Comparison of ENCODE assay signal across 20 cellular contexts in the genomic region with DNA sequence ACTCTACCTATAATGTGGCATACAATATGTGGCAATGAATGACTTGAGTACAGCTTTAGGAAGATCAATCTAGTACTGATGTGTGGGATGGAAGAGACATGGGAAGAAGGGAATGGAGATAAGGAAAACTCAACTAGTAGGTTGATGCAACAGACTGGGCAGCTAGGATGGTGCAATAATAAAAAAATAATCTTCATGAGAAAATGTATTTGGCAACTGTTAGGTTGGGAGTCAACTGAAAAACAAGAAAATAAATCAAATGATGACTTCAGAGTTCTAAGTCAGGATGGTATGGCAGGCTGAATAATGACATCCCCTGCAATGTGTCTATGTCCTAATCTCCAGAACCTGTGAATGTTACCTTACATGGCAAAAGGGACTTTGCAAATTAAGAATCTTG.
"Had no signal": no experiment of that assay in that cellular context is flagged by ENCODE, and none has a peak within 500 bp of the region (broad histone marks: within the 10 kb centered on the region; RNA-seq: fewer than 3 reads in every experiment).

No MANE protein-coding gene starts in this region.

- FAIRE-seq: endothelial cell of umbilical vein had no signal

- H3K4me3 Mint-ChIP-seq: endodermal cell; naive thymus-derived CD4-positive, alpha-beta T cell; nephron progenitor cell; stimulated activated effector memory CD8-positive, alpha-beta T cell treated with anti-CD3 and anti-CD28 coated beads, Interleukin-12 subunit alpha, Interleukin-12 subunit beta, amount 100 ng/mL, for 72 hours had no signal

- H3K36me3 Mint-ChIP-seq: stimulated activated effector memory CD8-positive, alpha-beta T cell treated with anti-CD3 and anti-CD28 coated beads, Interleukin-12 subunit alpha, Interleukin-12 subunit beta, amount 100 ng/mL, for 72 hours had no signal

- ATAC-seq: foreskin keratinocyte; heart left ventricle; naive thymus-derived CD4-positive, alpha-beta T cell; stimulated activated effector memory CD8-positive, alpha-beta T cell treated with anti-CD3 and anti-CD28 coated beads, Interleukin-12 subunit alpha, Interleukin-12 subunit beta, amount 100 ng/mL, for 72 hours; stimulated activated naive CD8-positive, alpha-beta T cell treated with anti-CD3 and anti-CD28 coated beads, Interleukin-15, Interleukin-2, amounts not matched to agents 100 U/mL and 50 U/mL, for 24 hours; upper lobe of right lung had no signal

- H3K9me3 Mint-ChIP-seq: stimulated activated effector memory CD8-positive, alpha-beta T cell treated with anti-CD3 and anti-CD28 coated beads, Interleukin-12 subunit alpha, Interleukin-12 subunit beta, amount 100 ng/mL, for 72 hours had no signal

- H3K27ac Mint-ChIP-seq: endodermal cell; naive thymus-derived CD4-positive, alpha-beta T cell; nephron progenitor cell; stimulated activated effector memory CD8-positive, alpha-beta T cell treated with anti-CD3 and anti-CD28 coated beads, Interleukin-12 subunit alpha, Interleukin-12 subunit beta, amount 100 ng/mL, for 72 hours had no signal

- H3K36me3 ChIP-seq: colonic mucosa, upper lobe of right lung had no signal

- H3K4me1 ChIP-seq: colonic mucosa, foreskin keratinocyte, heart left ventricle, testis, tibial nerve, upper lobe of right lung had no signal

- H3K4me1 Mint-ChIP-seq: naive thymus-derived CD4-positive, alpha-beta T cell; stimulated activated effector memory CD8-positive, alpha-beta T cell treated with anti-CD3 and anti-CD28 coated beads, Interleukin-12 subunit alpha, Interleukin-12 subunit beta, amount 100 ng/mL, for 72 hours had no signal

- H3K27ac ChIP-seq: colonic mucosa, foreskin keratinocyte, heart left ventricle, testis, tibial nerve, upper lobe of right lung had no signal

- DNase-seq: caudate nucleus; colonic mucosa; dermis blood vessel endothelial cell; endodermal cell; erythroblast; foreskin keratinocyte; heart left ventricle; hippocampal formation; kidney glomerular epithelial cell; naive thymus-derived CD4-positive, alpha-beta T cell; nephron progenitor cell; posterior cingulate gyrus; stimulated activated CD4-positive, alpha-beta T cell treated with anti-CD3 and anti-CD28 coated beads, Interleukin-4, amount 100 ng/mL, for 1 hour; stimulated activated CD8-positive, alpha-beta memory T cell treated with anti-CD3 and anti-CD28 coated beads, Interleukin-4, amount 100 ng/mL, for 48 hours; stimulated activated naive CD8-positive, alpha-beta T cell treated with anti-CD3 and anti-CD28 coated beads, Interleukin-15, Interleukin-2, amounts not matched to agents 100 U/mL and 50 U/mL, for 24 hours; testis; upper lobe of right lung had no signal

- H3K9me3 ChIP-seq: colonic mucosa, testis, upper lobe of right lung had no signal

- H3K27me3 ChIP-seq: colonic mucosa, foreskin keratinocyte, heart left ventricle, testis, tibial nerve, upper lobe of right lung had no signal

- H3K4me3 ChIP-seq: colonic mucosa, heart left ventricle, testis, tibial nerve, upper lobe of right lung had no signal
